Comparison of ENCODE assay signal across 17 cellular contexts in genomic region chr10:103879409-103879808, GRCh38. TPM values are rescaled to one million over a fixed set of nuclear protein-coding genes. Genes with fewer than 3 reads are reported as not detected.
DNase-seq lines count a peak whose midpoint lies in the region; ATAC-seq and TF ChIP-seq lines count a peak whose summit lies in the region.
"Had no signal": no experiment of that assay in that cellular context is flagged by ENCODE, and none has a peak within 500 bp of the region (broad histone marks: within the 10 kb centered on the region; RNA-seq: fewer than 3 reads in every experiment).

No MANE protein-coding gene starts in this region.

- H3K9ac ChIP-seq in trophoblast cell (ENCODE audit: low read length) = no peak overlapping the region

- H3K4me3 ChIP-seq in CD8-positive, alpha-beta memory T cell (ENCODE audit: low read length) = no peak overlapping the region
- no peak overlapping the region for H3K4me3 ChIP-seq in RWPE2 (ENCODE audit: severe bottlenecking)
- H3K4me3 ChIP-seq in esophagus (ENCODE audit: low read depth in 1 of 2, low read length in 2 of 2) = no peak overlapping the region
- no peak overlapping the region for H3K4me3 ChIP-seq in trophoblast cell (ENCODE audit: low read depth, low read length)
- H3K4me3 ChIP-seq in testis = no peak overlapping the region

- no peak for TF ChIP-seq CTCF in RWPE2 (IDR thresholded peaks at IDR 0.05; ENCODE audit: poor library complexity, severe bottlenecking)
- no peak for TF ChIP-seq CTCF in testis (IDR thresholded peaks at IDR 0.05)
- TF ChIP-seq CTCF in GM13976 (IDR thresholded peaks at IDR 0.05; ENCODE audit: borderline replicate concordance, control extremely low read depth, extremely low read depth, insufficient read depth, missing control alignments) = no peak

- no peaks in the 10 kb centered on the region for H3K9me3 Mint-ChIP-seq in CD8-positive, alpha-beta memory T cell

- H2BK5ac ChIP-seq in trophoblast cell (ENCODE audit: low read depth, low read length, poor library complexity) = peak overlapping the region; percentile 47

- WGBS in esophagus, 2 donors = 56 to 77% methylated on average over 9 of the region's 9 CpGs
- WGBS in trophoblast cell (ENCODE audit: extremely low coverage, insufficient coverage, insufficient read length) = no CpG with 5 or more reads among the region's 9 CpGs
- WGBS in testis, 2 donors = 83 to 88% methylated on average over 9 of the region's 9 CpGs

- POLR2A ChIA-PET in CD8-positive, alpha-beta memory T cell (lab: Charles Lee) = no interaction called here

- H3K9me3 ChIP-seq in CD8-positive, alpha-beta memory T cell (ENCODE audit: low read length) = no peaks in the 10 kb centered on the region
- H3K9me3 ChIP-seq in RWPE2 (ENCODE audit: severe bottlenecking) (no peaks in the 10 kb centered on the region), esophagus (ENCODE audit: control insufficient read depth in 2 of 2, insufficient read depth in 1 of 2, low read depth in 1 of 2, low read length in 1 of 2) (no peaks in the 10 kb centered on the region), trophoblast cell (ENCODE audit: insufficient read depth, low read depth, low read length) (peaks cover under 1% of the 10 kb centered on the region), testis (no peaks in the 10 kb centered on the region)

- H3K27me3 Mint-ChIP-seq in CD8-positive, alpha-beta memory T cell = no peaks in the 10 kb centered on the region

- H3K79me1 ChIP-seq in trophoblast cell (ENCODE audit: low read length) = peaks cover 30% of the 10 kb centered on the region

- H3K14ac ChIP-seq in trophoblast cell (ENCODE audit: low read length) = peak overlapping the region; percentile 6

- H4K12ac ChIP-seq in trophoblast cell (ENCODE audit: low read depth, low read length) = no peak overlapping the region

- peaks cover 23 to 85% (median 27%) of the 10 kb centered on the region in 3 donors for H3K36me3 Mint-ChIP-seq in CD8-positive, alpha-beta memory T cell

- H2AFZ ChIP-seq in trophoblast cell (ENCODE audit: insufficient read depth, low read length, poor library complexity) = no peak overlapping the region

- H2BK12ac ChIP-seq in trophoblast cell (ENCODE audit: low read length) = no peak overlapping the region

- no peak for ATAC-seq in RWPE2 (ENCODE audit: low read depth)

- no peak overlapping the region for H2AK5ac ChIP-seq in trophoblast cell (ENCODE audit: low read length)

- CTCF ChIA-PET in CD8-positive, alpha-beta memory T cell (lab: Charles Lee) = no interaction called here

- no peak overlapping the region for H3K27ac ChIP-seq in CD8-positive, alpha-beta memory T cell (ENCODE audit: low read depth, low read length)
- peak overlapping the region; percentile 99 for H3K27ac ChIP-seq in RWPE2 (ENCODE audit: poor library complexity, severe bottlenecking)
- H3K27ac ChIP-seq in esophagus (ENCODE audit: low read depth in 2 of 2, low read length in 1 of 2) = peak overlapping the region; percentile 66 to 72
- peak overlapping the region; percentile 50 for H3K27ac ChIP-seq in trophoblast cell (ENCODE audit: low read depth, low read length)
- no peak overlapping the region for H3K27ac ChIP-seq in testis
- H3K27ac ChIP-seq: C4-2B had no signal

- intact Hi-C loops in testis (cut with DNase I; ENCODE audit: low total_unique reads) = no loop called here

- no peaks in the 10 kb centered on the region for H3K4me1 ChIP-seq in CD8-positive, alpha-beta memory T cell (ENCODE audit: insufficient read depth, low read length)
- H3K4me1 ChIP-seq in RWPE2 (ENCODE audit: insufficient read depth, poor library complexity, severe bottlenecking) (peaks cover 32% of the 10 kb centered on the region), esophagus (ENCODE audit: control insufficient read depth in 2 of 2, insufficient read depth in 2 of 2, low read length in 1 of 2) (peaks cover 0 to 20% of the 10 kb centered on the region in 2 donors), trophoblast cell (ENCODE audit: control insufficient read depth in 1 of 2, insufficient read depth in 2 of 2, low read length in 2 of 2) (peaks cover 30 to 36% of the 10 kb centered on the region in 2 experiments), testis (no peaks in the 10 kb centered on the region)

- TF ChIP-seq POLR2A in testis (IDR thresholded peaks at IDR 0.05) = no peak

- H4K8ac ChIP-seq in trophoblast cell (ENCODE audit: low read depth, low read length) = peak overlapping the region; percentile 37

- in situ Hi-C loops in GM13976 (cut with MboI; ENCODE audit: low sequenced_read_pairs, unreplicated experiment) = loop anchor here (25.0 kb wide), 1 partner anchor 333 kb away; no protein-coding TSS in a partner anchor

- H3K27ac Mint-ChIP-seq in CD8-positive, alpha-beta memory T cell = peak overlapping the region in 5 of 8 donors; percentile 7 to 82 (median 58)

- H3K36me3 ChIP-seq in CD8-positive, alpha-beta memory T cell (ENCODE audit: insufficient read depth, low read length) = peaks cover 41% of the 10 kb centered on the region
- peaks cover 48% of the 10 kb centered on the region for H3K36me3 ChIP-seq in RWPE2 (ENCODE audit: low read depth)
- peaks cover 11 to 31% of the 10 kb centered on the region in 2 donors for H3K36me3 ChIP-seq in esophagus (ENCODE audit: control insufficient read depth in 2 of 2, insufficient read depth in 2 of 2, low read length in 1 of 2)
- H3K36me3 ChIP-seq in trophoblast cell (ENCODE audit: control insufficient read depth in 1 of 2, insufficient read depth in 2 of 2, low read length in 2 of 2) = peaks cover 0 to 2% of the 10 kb centered on the region in 2 experiments
- no peaks in the 10 kb centered on the region for H3K36me3 ChIP-seq in testis (ENCODE audit: low read depth, missing control alignments)

- no peak overlapping the region for H3K4me3 Mint-ChIP-seq in CD8-positive, alpha-beta memory T cell

- no peak overlapping the region for H3K4ac ChIP-seq in trophoblast cell (ENCODE audit: low read depth, low read length)

- no peaks in the 10 kb centered on the region for H3K79me2 ChIP-seq in trophoblast cell (ENCODE audit: control insufficient read depth, insufficient read depth, low read length, poor library complexity)

- H3K18ac ChIP-seq in trophoblast cell (ENCODE audit: low read length) = peak overlapping the region; percentile 2

- peak overlapping the region; percentile 3 for H4K91ac ChIP-seq in trophoblast cell (ENCODE audit: low read depth, low read length)

- H3K23ac ChIP-seq in trophoblast cell (ENCODE audit: low read length) = no peak overlapping the region

- H3K4me1 Mint-ChIP-seq in CD8-positive, alpha-beta memory T cell = peaks cover under 1 to 7% (median 5%) of the 10 kb centered on the region in 3 donors

- H3K4me2 ChIP-seq in trophoblast cell (ENCODE audit: low read length) = no peak overlapping the region

- no peaks in the 10 kb centered on the region for H3K27me3 ChIP-seq in CD8-positive, alpha-beta memory T cell (ENCODE audit: insufficient read depth, low read length, poor library complexity, severe bottlenecking)
- H3K27me3 ChIP-seq in RWPE2 (ENCODE audit: insufficient read depth, poor library complexity, severe bottlenecking) (no peaks in the 10 kb centered on the region), esophagus (ENCODE audit: control insufficient read depth in 1 of 2, insufficient read depth in 2 of 2, low read length in 2 of 2) (no peaks in the 10 kb centered on the region), trophoblast cell (ENCODE audit: insufficient read depth, low read length) (no peaks in the 10 kb centered on the region), testis (no peaks in the 10 kb centered on the region)

- DNase-seq in CD8-positive, alpha-beta memory T cell = no peak
- DNase-seq in RWPE2 (ENCODE audit: low spot score) = no peak
- peak; percentile 64 to 71 for DNase-seq in trophoblast cell
- no peak for DNase-seq in NCI-H1105 treated with DMSO at 0.1 percent for 48 hours (lab: John Stamatoyannopoulos, UW)
- no peak for DNase-seq in testis
- no peak for DNase-seq in GM13976 (ENCODE audit: low spot score)
- DNase-seq: COR-L47, EL, HCEC 1CT, IMR-90, Karpas-422, NCI-H1105, NCI-H1930, NCI-H446, NCI-H69 had no signal

- H2BK120ac ChIP-seq in trophoblast cell (ENCODE audit: insufficient read depth, low read length, poor library complexity) = no peak overlapping the region

RNA-seq across cellular contexts. Expression of gene SH3PXD2A, which starts 24.0 kb away (rescaled TPM):
- total RNA-seq in CD8-positive, alpha-beta memory T cell = 1 to 10 TPM; 7.7 to 8.0 TPM
- 0.48 TPM for polyA plus RNA-seq in CD8-positive, alpha-beta memory T cell
- polyA plus RNA-seq in esophagus = 10 to 100 TPM; 14.9 to 34.2 TPM
- polyA plus RNA-seq in trophoblast cell (2013) = 8.3 and 8.6 TPM in 2 replicates
- 10 to 100 TPM; 10.8 to 12.0 TPM for total RNA-seq in testis
- 12.1 TPM for polyA plus RNA-seq in testis (ENCODE audit: insufficient read depth, low read depth, low replicate concordance)

RNA-seq across cellular contexts. Expression of gene STN1, which starts 38.6 kb away (rescaled TPM):
- total RNA-seq in CD8-positive, alpha-beta memory T cell = 10 to 100 TPM; 23.6 to 24.5 TPM
- polyA plus RNA-seq in CD8-positive, alpha-beta memory T cell = 101 TPM
- polyA plus RNA-seq in esophagus (10 to 100 TPM; 41.1 to 70.8 TPM), testis (ENCODE audit: insufficient read depth, low read depth, low replicate concordance) (50.1 TPM)
- 15.1 and 17.4 TPM in 2 replicates for polyA plus RNA-seq in trophoblast cell (2013)
- total RNA-seq in testis = 10 to 100 TPM; 48.2 to 50.5 TPM

Comparison
In these comparisons a context has a peak if more than half of its experiments do, and no peak if none do; other contexts are left out.
1. DNase-seq: peak in trophoblast cell (2 of 2); none in CD8-positive, alpha-beta memory T cell (0 of 5), RWPE2 (single experiment), NCI-H1105 treated with DMSO at 0.1 percent for 48 hours (single experiment), testis (single experiment) and GM13976 (single experiment).
2. H3K27ac ChIP-seq: peak in RWPE2 (single experiment), esophagus (2 of 2) and trophoblast cell (single experiment); none in CD8-positive, alpha-beta memory T cell (single experiment) and testis (0 of 2).